20 cellular contexts compared by ENCODE assay signal in the genomic region with DNA sequence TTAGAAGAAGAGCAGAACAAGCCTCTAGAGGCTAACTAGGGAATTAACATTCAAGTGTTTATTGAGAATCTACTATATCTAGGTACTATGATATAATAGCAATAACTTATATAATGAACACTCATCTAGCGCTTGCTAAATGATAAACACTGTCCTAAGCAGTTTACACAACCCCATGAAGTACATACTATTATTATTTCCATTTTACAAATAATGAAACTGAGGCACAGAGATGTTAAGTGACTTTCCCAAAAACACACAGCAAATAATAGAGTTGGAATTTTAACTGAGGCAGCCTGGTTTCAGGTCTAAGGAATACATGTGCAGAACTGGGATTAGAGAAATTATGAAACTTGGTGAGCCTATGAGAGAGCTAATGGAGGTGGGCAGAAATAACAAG.
"Had no signal": no experiment of that assay in that cellular context is flagged by ENCODE, and none has a peak within 500 bp of the region (broad histone marks: within the 10 kb centered on the region; RNA-seq: fewer than 3 reads in every experiment).

No MANE protein-coding gene starts in this region.

- H3K36me3 Mint-ChIP-seq: natural killer cell treated with Interleukin-12 subunit alpha and Interleukin-12 subunit beta and Interleukin-15 and Interleukin-18, amount 100 ng/mL, for 72 hours had no signal

- H3K27ac ChIP-seq: hepatocyte, pancreas had no signal

- ATAC-seq: left colon; left ventricle myocardium superior; natural killer cell treated with Interleukin-12 subunit alpha and Interleukin-12 subunit beta and Interleukin-15 and Interleukin-18, amount 100 ng/mL, for 72 hours; pancreas; right cardiac atrium had no signal

- H3K27me3 Mint-ChIP-seq: natural killer cell treated with Interleukin-12 subunit alpha and Interleukin-12 subunit beta and Interleukin-15 and Interleukin-18, amount 100 ng/mL, for 72 hours; progenitor cell of endocrine pancreas had no signal

- H3K4me1 ChIP-seq: pancreas had no signal

- H3K4me3 Mint-ChIP-seq: natural killer cell treated with Interleukin-12 subunit alpha and Interleukin-12 subunit beta and Interleukin-15 and Interleukin-18, amount 100 ng/mL, for 72 hours had no signal

- H3K27me3 ChIP-seq: hepatocyte, pancreas had no signal

- H3K27ac Mint-ChIP-seq: natural killer cell treated with Interleukin-12 subunit alpha and Interleukin-12 subunit beta and Interleukin-15 and Interleukin-18, amount 100 ng/mL, for 72 hours; progenitor cell of endocrine pancreas had no signal

- H3K4me3 ChIP-seq: hepatocyte, lung, pancreas had no signal

- H3K36me3 ChIP-seq: pancreas had no signal

- DNase-seq: dermis blood vessel endothelial cell; erythroblast; foreskin melanocyte; head of caudate nucleus; kidney; left colon; left ventricle myocardium superior; mesenchymal stem cell; midbrain; occipital lobe; pancreas; right cardiac atrium; small intestine; stimulated activated CD4-positive, alpha-beta T cell treated with anti-CD3 and anti-CD28 coated beads, Interleukin-12 subunit alpha, Interleukin-12 subunit beta, amount 100 ng/mL, for 4 hours; stimulated activated naive CD4-positive, alpha-beta T cell treated with Interleukin-2 at 50 U/mL for 16 hours; trophoblast cell had no signal

- H3K9me3 ChIP-seq: pancreas had no signal
